ENCODE assay signal across 8 cellular contexts in the genomic region with DNA sequence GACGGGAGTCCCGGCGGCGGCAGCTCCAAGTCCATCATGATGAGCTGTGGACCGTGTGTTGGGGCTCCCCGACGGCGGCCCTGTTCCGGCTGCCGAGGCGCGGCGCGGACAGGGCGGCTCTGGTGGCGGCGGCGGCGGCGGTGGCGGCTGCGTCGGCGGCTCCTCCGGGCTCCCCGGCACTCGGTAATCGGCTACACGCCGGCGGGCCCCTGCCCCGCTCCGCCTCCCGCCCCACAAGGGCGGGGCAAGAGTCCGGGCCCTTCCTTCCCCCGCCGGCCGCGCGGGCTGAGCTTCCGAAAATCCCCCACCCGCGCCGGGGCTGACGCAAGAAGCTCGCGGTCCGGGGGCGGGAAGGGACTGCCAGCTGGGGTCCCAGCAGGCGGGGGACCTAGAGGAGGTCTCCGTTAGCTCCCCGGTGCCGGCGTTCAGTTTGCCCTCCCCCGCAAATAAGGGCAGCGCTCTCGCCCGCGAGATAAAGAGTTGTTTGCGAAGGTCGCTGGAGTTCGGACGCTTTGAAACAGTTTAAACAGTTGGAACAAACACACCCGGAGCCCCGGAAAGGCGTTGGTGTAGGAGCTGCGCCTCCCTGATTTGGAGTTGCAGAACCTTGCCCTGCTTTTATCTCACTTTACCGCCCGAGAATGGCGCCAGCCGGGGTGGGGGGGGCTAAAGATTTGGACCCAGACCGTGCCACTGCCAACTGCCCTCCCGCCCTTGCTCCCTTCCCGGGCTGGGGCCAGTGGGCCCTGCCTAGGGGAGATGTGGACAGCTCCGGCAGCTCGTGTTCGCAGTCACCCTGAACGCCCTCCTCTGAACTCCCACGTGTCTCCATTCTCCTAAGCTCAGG. TPM values are rescaled to one million over a fixed set of nuclear protein-coding genes. Genes with fewer than 3 reads are reported as not detected.
A peak's percentile ranks its signal among the peaks of the same experiment; 100 is the strongest.
DNase-seq lines count a peak whose midpoint lies in the region; TF ChIP-seq lines count a peak whose summit lies in the region.

A gene (minus strand): TSS at position 189 of the 847 bp plus-strand sequence. CDS start 151 bp downstream, at position 38.

- TF ChIP-seq CTCF in H9 (conservative IDR thresholded peaks at IDR 0.05) (no peak), nephron progenitor cell (IDR thresholded peaks at IDR 0.05) (no peak)

- DNase-seq in H9: peak; percentile 71
- peak; percentile 94 for DNase-seq in MG63
- DNase-seq in SIG-M5 treated with dmso at 0.1 percent for 504 hours (lab: John Stamatoyannopoulos, UW; ENCODE audit: unreplicated experiment): peak; percentile 92
- peak; percentile 94 for DNase-seq in activated gamma-delta T cell (lab: John Stamatoyannopoulos, UW)
- peak; percentile 89 for DNase-seq in fibroblast of the conjunctiva (ENCODE audit: low read depth)
- peak; percentile 83 for DNase-seq in nephron progenitor cell

- no peaks in the 10 kb centered on the region for H3K23me2 ChIP-seq in H9 (ENCODE audit: insufficient read length, low read depth, low read length, poor library complexity, severe bottlenecking)

- peak within 1 kb of the TSS; percentile 93 for H3K4me3 ChIP-seq in MG63

- H4K8ac ChIP-seq in H9 (replicated peaks; ENCODE audit: insufficient read length, low read depth, low read length): no peak within 1 kb of the TSS

- no peak within 1 kb of the TSS for H4K91ac ChIP-seq in H9 (ENCODE audit: insufficient read length, low read depth, low read length)

- H3K4ac ChIP-seq in H9 (ENCODE audit: low read depth, low read length): no peak within 1 kb of the TSS; the same call in 1 of the 2 replicates

- H3K27ac ChIP-seq in H9 (ENCODE audit: insufficient read length, low read depth, low read length): peak within 1 kb of the TSS; percentile 36

- no peak within 1 kb of the TSS for H3K23ac ChIP-seq in H9 (ENCODE audit: insufficient read length, low read depth, low read length)

- no peak within 1 kb of the TSS for H3K56ac ChIP-seq in H9 (ENCODE audit: insufficient read length, low read depth, low read length)

- H3K4me1 Mint-ChIP-seq in H9 (peaks cover 36 to 40% of the 10 kb centered on the region in 2 experiments), nephron progenitor cell (peaks cover 62% of the 10 kb centered on the region)
- H3K4me1 Mint-ChIP-seq in stimulated activated naive CD8-positive, alpha-beta T cell treated with anti-CD3 and anti-CD28 coated beads, Interleukin-15, Interleukin-2, amounts not matched to agents 100 ng/mL and 50 ng/mL, for 24 hours (ENCODE audit: low read depth): peaks cover 59% of the 10 kb centered on the region

- H3K36me3 Mint-ChIP-seq in H9 (ENCODE audit: insufficient read depth in 1 of 3, low read depth in 3 of 3) (peaks cover 0 to 4% (median 0%) of the 10 kb centered on the region in 3 experiments; a peak in 2 of 7 replicates), nephron progenitor cell (ENCODE audit: low read depth) (peaks cover 14% of the 10 kb centered on the region)
- H3K36me3 Mint-ChIP-seq in stimulated activated naive CD8-positive, alpha-beta T cell treated with anti-CD3 and anti-CD28 coated beads, Interleukin-15, Interleukin-2, amounts not matched to agents 100 ng/mL and 50 ng/mL, for 24 hours (ENCODE audit: low read depth): peaks cover 30% of the 10 kb centered on the region

- no peaks in the 10 kb centered on the region for H4K20me1 ChIP-seq in H9 (ENCODE audit: control insufficient read depth, insufficient read depth, insufficient read length)

- peak within 1 kb of the TSS; percentile 94 for H3K4me2 ChIP-seq in H9 (ENCODE audit: insufficient read depth, insufficient read length, low read length)

- H3K36me3 ChIP-seq in ES-I3 (ENCODE audit: insufficient read depth, low read length) (no peaks in the 10 kb centered on the region), MG63 (peaks cover 26% of the 10 kb centered on the region)

- H2AK5ac ChIP-seq in H9 (ENCODE audit: insufficient read length, low read length): no peak within 1 kb of the TSS

- H3K27me3 ChIP-seq in H9 (ENCODE audit: insufficient read depth, low read length) (no peaks in the 10 kb centered on the region), MG63 (no peaks in the 10 kb centered on the region)

- H2BK120ac ChIP-seq in H9 (ENCODE audit: low read depth, low read length, poor library complexity, severe bottlenecking): no peak within 1 kb of the TSS

- H2BK5ac ChIP-seq in H9 (ENCODE audit: insufficient read length, low read length): peak within 1 kb of the TSS; percentile 1

- H3K9me3 ChIP-seq in ES-I3 (ENCODE audit: control insufficient read depth, insufficient read depth, low read length) (no peaks in the 10 kb centered on the region), H9 (ENCODE audit: control insufficient read depth, low read depth, low read length) (no peaks in the 10 kb centered on the region), MG63 (no peaks in the 10 kb centered on the region)

- H3K9ac ChIP-seq in ES-I3 (ENCODE audit: low read depth, low read length) (peak within 1 kb of the TSS; percentile 100), H9 (ENCODE audit: extremely low read depth, insufficient read length, low read length) (peak within 1 kb of the TSS; percentile 85)

- H2BK20ac ChIP-seq in H9 (ENCODE audit: low read depth, low read length, poor library complexity, severe bottlenecking): no peak within 1 kb of the TSS

- H3T11ph ChIP-seq in H9 (ENCODE audit: low read length): no peak within 1 kb of the TSS

- H4K5ac ChIP-seq in H9 (ENCODE audit: insufficient read length, low read depth, low read length): no peak within 1 kb of the TSS

- peaks cover 22% of the 10 kb centered on the region; the same call in 1 of the 2 replicates for H3K79me2 ChIP-seq in H9 (ENCODE audit: insufficient read depth, low read length)

- H2BK15ac ChIP-seq in H9 (ENCODE audit: low read depth, low read length): no peak within 1 kb of the TSS; the same call in 1 of the 2 replicates

- H3K4me3 Mint-ChIP-seq in H9: peak within 1 kb of the TSS; percentile 76 to 90
- peak within 1 kb of the TSS; percentile 92 for H3K4me3 Mint-ChIP-seq in nephron progenitor cell
- peak within 1 kb of the TSS; percentile 96 for H3K4me3 Mint-ChIP-seq in stimulated activated naive CD8-positive, alpha-beta T cell treated with anti-CD3 and anti-CD28 coated beads, Interleukin-15, Interleukin-2, amounts not matched to agents 100 ng/mL and 50 ng/mL, for 24 hours

- peaks cover 28% of the 10 kb centered on the region for H3K4me1 ChIP-seq in ES-I3 (ENCODE audit: insufficient read depth, low read length)
- H3K4me1 ChIP-seq in H9 (ENCODE audit: insufficient read depth, low read length): peaks cover 3% of the 10 kb centered on the region; the same call in 1 of the 2 replicates

- WGBS in H9 (ENCODE audit: extremely low coverage, insufficient read length, low lambda C conversion rate): no CpG with 5 or more reads among the region's 80 CpGs

- peak within 1 kb of the TSS; percentile 93 for H3K14ac ChIP-seq in H9 (ENCODE audit: insufficient read depth, low read length)

- H3K9me3 Mint-ChIP-seq in H9: peaks cover 0 to 2% of the 10 kb centered on the region in 2 experiments; a peak in 1 of 5 replicates
- peaks cover 8% of the 10 kb centered on the region for H3K9me3 Mint-ChIP-seq in nephron progenitor cell
- H3K9me3 Mint-ChIP-seq in stimulated activated naive CD8-positive, alpha-beta T cell treated with anti-CD3 and anti-CD28 coated beads, Interleukin-15, Interleukin-2, amounts not matched to agents 100 ng/mL and 50 ng/mL, for 24 hours: no peaks in the 10 kb centered on the region

- H3K27ac Mint-ChIP-seq in H9 (peak within 1 kb of the TSS; percentile 96 to 99 (median 98)), nephron progenitor cell (peak within 1 kb of the TSS; percentile 99)
- peak within 1 kb of the TSS; percentile 99 for H3K27ac Mint-ChIP-seq in stimulated activated naive CD8-positive, alpha-beta T cell treated with anti-CD3 and anti-CD28 coated beads, Interleukin-15, Interleukin-2, amounts not matched to agents 100 ng/mL and 50 ng/mL, for 24 hours

- H2AFZ ChIP-seq in H9 (ENCODE audit: low read length): peak within 1 kb of the TSS; percentile 71

- peak within 1 kb of the TSS; percentile 91 for H3K18ac ChIP-seq in H9 (ENCODE audit: insufficient read length, low read depth, low read length)

- H3K79me1 ChIP-seq in H9 (ENCODE audit: insufficient read depth, low read depth, low read length, poor library complexity, severe bottlenecking): no peaks in the 10 kb centered on the region

- peak within 1 kb of the TSS; percentile 42 for H2BK12ac ChIP-seq in H9 (ENCODE audit: insufficient read length, low read depth, low read length)

- H3K27me3 Mint-ChIP-seq in H9 (ENCODE audit: low read depth): no peaks in the 10 kb centered on the region
- peaks cover 5% of the 10 kb centered on the region for H3K27me3 Mint-ChIP-seq in nephron progenitor cell (ENCODE audit: low read depth, poor library complexity)
- no peaks in the 10 kb centered on the region for H3K27me3 Mint-ChIP-seq in stimulated activated naive CD8-positive, alpha-beta T cell treated with anti-CD3 and anti-CD28 coated beads, Interleukin-15, Interleukin-2, amounts not matched to agents 100 ng/mL and 50 ng/mL, for 24 hours

RNA-seq across cellular contexts. Expression of the gene that starts here (rescaled TPM):
- total RNA-seq in H9 (2021): 40.6 and 42.5 TPM in 2 replicates
- 71.7 and 97.4 TPM in 2 replicates for total RNA-seq in MG63 (2014; rRNA removed; shearing (Covaris generic); ENCODE audit: low replicate concordance)

Comparison
In these comparisons a context has a peak if more than half of its experiments do, and no peak if none do; other contexts are left out.
1. Peak in every context shown above with its lines: DNase-seq, H3K4me3 ChIP-seq and H3K27ac ChIP-seq.